12 cellular contexts compared by ENCODE assay signal in the genomic region with DNA sequence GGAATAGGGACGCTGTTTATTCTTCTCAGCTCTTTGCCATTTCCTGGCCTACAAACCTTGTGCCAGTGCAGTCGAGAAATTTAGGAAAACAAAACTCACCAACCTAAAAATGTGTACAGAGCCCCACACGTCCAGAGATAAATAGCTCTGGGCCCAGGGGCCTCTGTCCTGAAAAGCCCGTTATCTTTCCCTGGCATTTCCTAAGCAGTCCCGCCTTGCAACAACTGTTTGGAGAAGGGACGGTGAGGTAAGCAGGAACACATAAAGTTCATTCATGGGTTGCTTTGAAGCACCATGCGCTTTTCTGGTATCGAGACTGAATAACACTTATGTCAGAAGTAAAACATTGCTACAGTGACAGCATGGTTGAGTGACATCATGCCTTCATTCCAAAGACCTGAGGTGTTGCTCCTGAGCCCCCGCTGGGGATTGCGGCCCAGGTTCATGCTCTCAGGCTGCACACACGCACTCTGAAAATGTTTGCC.
A peak's percentile ranks its signal among the peaks of the same experiment; 100 is the strongest.
DNase-seq lines count a peak whose midpoint lies in the region; ATAC-seq and TF ChIP-seq lines count a peak whose summit lies in the region.
"Had no signal": no experiment of that assay in that cellular context is flagged by ENCODE, and none has a peak within 500 bp of the region (broad histone marks: within the 10 kb centered on the region; RNA-seq: fewer than 3 reads in every experiment).

No MANE protein-coding gene starts in this region.

- H3K9me3 Mint-ChIP-seq in activated CD4-positive, alpha-beta memory T cell treated with anti-CD3 and anti-CD28 coated beads, Interleukin-2, amount 10 ng/mL, durations not matched to agents 7 days and 5 days, result peaks cover 10% of the 10 kb centered on the region

- H3K36me3 ChIP-seq in brain microvascular endothelial cell (replicated peaks) (no peaks in the 10 kb centered on the region), A673 (ENCODE audit: insufficient read depth, low read length, poor library complexity, severe bottlenecking) (no peaks in the 10 kb centered on the region), prostate gland (no peaks in the 10 kb centered on the region)

- no peak overlapping the region for H3K4me3 Mint-ChIP-seq in activated CD4-positive, alpha-beta memory T cell treated with anti-CD3 and anti-CD28 coated beads, Interleukin-2, amount 10 ng/mL, durations not matched to agents 7 days and 5 days
- H3K4me3 Mint-ChIP-seq: activated T-helper 1 cell treated with anti-CD3 and anti-CD28 coated beads, Interleukin-12 subunit alpha, Interleukin-12 subunit beta, Interleukin-2, Interleukin-4 antibody, amounts not matched to agents 30 ng/mL and 10 ng/mL and 1 ng/mL, durations not matched to agents 14 hours and 24 hours and 36 hours; nephron had no signal

- WGBS in prostate gland, result 53% methylated on average over 11 of the region's 11 CpGs

- H3K27ac ChIP-seq in brain microvascular endothelial cell, result peak overlapping the region; percentile 96
- H3K27ac ChIP-seq in A673 (ENCODE audit: low read depth, low read length, poor library complexity, severe bottlenecking), result no peak overlapping the region
- no peak overlapping the region for H3K27ac ChIP-seq in prostate gland

- H3K36me3 Mint-ChIP-seq in activated CD4-positive, alpha-beta memory T cell treated with anti-CD3 and anti-CD28 coated beads, Interleukin-2, amount 10 ng/mL, durations not matched to agents 7 days and 5 days (ENCODE audit: low read depth), result no peaks in the 10 kb centered on the region

- H3K9me3 ChIP-seq in A673 (ENCODE audit: low read depth, low read length, poor library complexity, severe bottlenecking), result no peaks in the 10 kb centered on the region
- no peaks in the 10 kb centered on the region for H3K9me3 ChIP-seq in prostate gland

- H3K27ac Mint-ChIP-seq in activated CD4-positive, alpha-beta memory T cell treated with anti-CD3 and anti-CD28 coated beads, Interleukin-2, amount 10 ng/mL, durations not matched to agents 7 days and 5 days, result no peak overlapping the region
- H3K27ac Mint-ChIP-seq: activated T-helper 1 cell treated with anti-CD3 and anti-CD28 coated beads, Interleukin-12 subunit alpha, Interleukin-12 subunit beta, Interleukin-2, Interleukin-4 antibody, amounts not matched to agents 30 ng/mL and 10 ng/mL and 1 ng/mL, durations not matched to agents 14 hours and 24 hours and 36 hours; nephron had no signal

- TF ChIP-seq POLR2A in prostate gland (IDR thresholded peaks at IDR 0.05), result no peak

- no peaks in the 10 kb centered on the region for H3K4me1 Mint-ChIP-seq in activated CD4-positive, alpha-beta memory T cell treated with anti-CD3 and anti-CD28 coated beads, Interleukin-2, amount 10 ng/mL, durations not matched to agents 7 days and 5 days
- H3K4me1 Mint-ChIP-seq: nephron had no signal

- H3K27me3 Mint-ChIP-seq in activated CD4-positive, alpha-beta memory T cell treated with anti-CD3 and anti-CD28 coated beads, Interleukin-2, amount 10 ng/mL, durations not matched to agents 7 days and 5 days, result no peaks in the 10 kb centered on the region

- intact Hi-C loops in left ventricle myocardium superior (cut with micrococcal nuclease) (no loop called here), A673 (cut with micrococcal nuclease; ENCODE audit: unreplicated experiment) (no loop called here), prostate gland (cut with DNase I) (no loop called here)

- no peaks in the 10 kb centered on the region for H3K27me3 ChIP-seq in brain microvascular endothelial cell (replicated peaks)
- H3K27me3 ChIP-seq in A673 (replicated peaks; ENCODE audit: insufficient read depth, low read depth, low read length, poor library complexity), result no peaks in the 10 kb centered on the region
- H3K27me3 ChIP-seq in prostate gland (replicated peaks; ENCODE audit: insufficient read depth), result no peaks in the 10 kb centered on the region

- CTCF ChIA-PET in activated CD4-positive, alpha-beta memory T cell treated with anti-CD3 and anti-CD28 coated beads, Interleukin-2, amount 10 ng/mL, durations not matched to agents 7 days and 5 days (lab: Charles Lee), result no interaction called here
- CTCF ChIA-PET in A673 (lab: Charles Lee), result no interaction called here

- BruUV-seq in A673 (replicated peaks; lab: Mats Ljungman, UMichigan), result no TSS peak

- ATAC-seq in left ventricle myocardium superior (peak; percentile 77), HG02870 (IDR thresholded peaks at IDR 0.05; ENCODE audit: unreplicated experiment) (no peak)

- TF ChIP-seq CTCF in brain microvascular endothelial cell (IDR thresholded peaks at IDR 0.05; ENCODE audit: low read depth, low read length, missing control alignments) (no peak), A673 (conservative IDR thresholded peaks at IDR 0.05; ENCODE audit: low read depth, low read length) (no peak), prostate gland (IDR thresholded peaks at IDR 0.05) (no peak)

- H3K4me1 ChIP-seq in A673 (ENCODE audit: insufficient read depth, low read length, poor library complexity, severe bottlenecking), result no peaks in the 10 kb centered on the region
- no peaks in the 10 kb centered on the region for H3K4me1 ChIP-seq in prostate gland (replicated peaks)

- DNase-seq in ELF-1 (ENCODE audit: low read depth, low spot score) (peak; percentile 23), brain microvascular endothelial cell (peak; percentile 99), left ventricle myocardium superior (no peak), skeletal muscle cell (ENCODE audit: low read depth) (peak; percentile 82), A673 (ENCODE audit: low spot score) (no peak), prostate gland (ENCODE audit: low spot score) (no peak)
- no peak for DNase-seq in activated CD4-positive, alpha-beta memory T cell treated with anti-CD3 and anti-CD28 coated beads, Interleukin-2, amount 10 ng/mL, durations not matched to agents 7 days and 5 days
- DNase-seq: NCI-H187 treated with DMSO at 0.1 percent for 48 hours; stimulated activated CD4-positive, alpha-beta T cell treated with anti-CD3 and anti-CD28 coated beads, Interleukin-4, amount 100 ng/mL, for 4 hours had no signal

- in situ Hi-C loops in brain microvascular endothelial cell (cut with HindIII; ENCODE audit: low pct_ligation_motif_present, low sequenced_read_pairs), result no loop called here

- POLR2A ChIA-PET in activated CD4-positive, alpha-beta memory T cell treated with anti-CD3 and anti-CD28 coated beads, Interleukin-2, amount 10 ng/mL, durations not matched to agents 7 days and 5 days (lab: Charles Lee), result no interaction called here
- POLR2A ChIA-PET in A673 (lab: Charles Lee; ENCODE audit: low non-redundant PET), result no interaction called here

- H3K4me3 ChIP-seq in brain microvascular endothelial cell (ENCODE audit: low read depth, low read length) (no peak overlapping the region), skeletal muscle cell (ENCODE audit: low read depth, low read length) (no peak overlapping the region), A673 (ENCODE audit: low read depth, low read length, poor library complexity, severe bottlenecking) (no peak overlapping the region), prostate gland (no peak overlapping the region)

Comparison
In these comparisons a context has a peak if more than half of its experiments do, and no peak if none do; other contexts are left out.
1. DNase-seq: peak in ELF-1 (single experiment), brain microvascular endothelial cell (single experiment) and skeletal muscle cell (single experiment); none in left ventricle myocardium superior (single experiment), activated CD4-positive, alpha-beta memory T cell treated with anti-CD3 and anti-CD28 coated beads, Interleukin-2, amount 10 ng/mL, durations not matched to agents 7 days and 5 days (single experiment), A673 (single experiment) and prostate gland (single experiment).